ENCODE assay signal across 29 cellular contexts in the genomic region with DNA sequence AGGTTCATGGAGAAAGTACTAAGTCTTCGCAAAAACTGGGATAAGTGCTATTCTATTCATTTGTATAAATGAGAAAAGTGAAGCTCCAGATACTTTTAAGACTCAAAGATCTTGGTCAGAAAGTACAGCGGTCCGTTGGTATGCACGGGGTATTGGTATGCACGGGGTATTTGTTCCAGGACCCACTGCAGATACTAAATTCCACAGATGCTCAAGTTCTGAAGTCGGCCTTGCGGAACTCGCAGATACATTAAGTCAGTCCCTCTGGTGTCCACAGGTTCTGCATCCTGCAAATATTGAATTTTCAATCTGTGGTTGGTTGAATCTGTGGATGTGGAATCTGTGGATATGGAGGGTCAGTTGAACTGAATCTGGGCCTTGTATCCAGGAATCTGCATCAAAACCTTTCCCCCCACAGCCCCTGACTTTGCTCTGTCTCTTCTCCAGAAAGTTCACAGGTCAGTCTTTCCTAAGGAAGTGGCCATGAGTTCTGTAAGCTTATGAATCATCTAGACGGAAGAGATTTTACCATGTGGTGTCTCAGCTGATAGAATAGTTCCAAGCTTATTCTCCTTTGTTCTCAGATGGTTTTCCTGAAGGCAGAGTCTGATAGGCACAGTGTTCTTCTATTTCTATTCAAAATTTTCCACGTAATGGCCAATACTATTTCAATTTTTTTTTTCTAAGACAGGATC.
"Had no signal": no experiment of that assay in that cellular context is flagged by ENCODE, and none has a peak within 500 bp of the region (broad histone marks: within the 10 kb centered on the region; RNA-seq: fewer than 3 reads in every experiment).

No MANE protein-coding gene starts in this region.

- H3K4me1 Mint-ChIP-seq: activated naive CD4-positive, alpha-beta T cell treated with anti-CD3 and anti-CD28 coated beads, Interleukin-2, amount 50 U/mL, for 24 hours; T-helper 17 cell had no signal

- H3K9me3 Mint-ChIP-seq: activated naive CD4-positive, alpha-beta T cell treated with anti-CD3 and anti-CD28 coated beads, Interleukin-2, amount 50 U/mL, for 24 hours; activated T-helper 1 cell treated with anti-CD3 and anti-CD28 coated beads, Interleukin-12 subunit alpha, Interleukin-12 subunit beta, Interleukin-2, Interleukin-4 antibody, amounts not matched to agents 30 ng/mL and 10 ng/mL and 1 ng/mL, durations not matched to agents 14 hours and 24 hours and 36 hours had no signal

- H3K36me3 Mint-ChIP-seq: activated naive CD4-positive, alpha-beta T cell treated with anti-CD3 and anti-CD28 coated beads, Interleukin-2, amount 50 U/mL, for 24 hours; brain had no signal

- H3K27ac Mint-ChIP-seq: activated CD8-positive, alpha-beta T cell treated with anti-CD3 and anti-CD28 coated beads, Interleukin-2, amount 10 ng/mL, durations not matched to agents 7 days and 5 days; activated naive CD4-positive, alpha-beta T cell treated with anti-CD3 and anti-CD28 coated beads, Interleukin-2, amount 50 U/mL, for 24 hours; activated T-helper 1 cell treated with anti-CD3 and anti-CD28 coated beads, Interleukin-12 subunit alpha, Interleukin-12 subunit beta, Interleukin-2, Interleukin-4 antibody, amounts not matched to agents 30 ng/mL and 10 ng/mL and 1 ng/mL, durations not matched to agents 14 hours and 24 hours and 36 hours; T-helper 17 cell; WTC11 had no signal

- H3K4me3 Mint-ChIP-seq: activated CD8-positive, alpha-beta T cell treated with anti-CD3 and anti-CD28 coated beads, Interleukin-2, amount 10 ng/mL, durations not matched to agents 7 days and 5 days; activated naive CD4-positive, alpha-beta T cell treated with anti-CD3 and anti-CD28 coated beads, Interleukin-2, amount 50 U/mL, for 24 hours; activated T-helper 1 cell treated with anti-CD3 and anti-CD28 coated beads, Interleukin-12 subunit alpha, Interleukin-12 subunit beta, Interleukin-2, Interleukin-4 antibody, amounts not matched to agents 30 ng/mL and 10 ng/mL and 1 ng/mL, durations not matched to agents 14 hours and 24 hours and 36 hours; T-helper 17 cell; WTC11 had no signal

- DNase-seq: activated CD4-positive, alpha-beta T cell treated with anti-CD3 and anti-CD28 coated beads for 48 hours; activated CD4-positive, alpha-beta T cell treated with anti-CD3 and anti-CD28 coated beads, Interleukin-2, amount 50 U/mL, for 4 hours; activated CD4-positive, CD25-positive, alpha-beta regulatory T cell treated with anti-CD3 and anti-CD28 coated beads, Interleukin-2, amount 50 U/mL, for 72 hours; activated CD8-positive, alpha-beta memory T cell treated with anti-CD3 and anti-CD28 coated beads, Interleukin-2, amount 50 U/mL, for 48 hours; activated CD8-positive, alpha-beta T cell treated with anti-CD3 and anti-CD28 coated beads, Interleukin-2, amount 10 ng/mL, durations not matched to agents 7 days and 5 days; activated effector memory CD4-positive, alpha-beta T cell treated with Interleukin-2 at 50 U/mL for 16 hours; activated naive CD4-positive, alpha-beta T cell; activated T-cell treated with anti-CD3 and anti-CD28 coated beads, Interleukin-2, amount 50 U/mL, for 1 hour; aorta; Kasumi-1; KBM-7; MV-4-11; NCI-H1092 treated with DMSO at 0.1 percent for 48 hours; NCI-H1417 treated with DMSO at 0.1 percent for 48 hours; NCI-H1694; NCI-H2029; NCI-H345; NCI-H510A; NCI-H526 treated with DMSO at 0.1 percent for 48 hours; NCI-H82; NK-92 treated with Interleukin-12 subunit alpha and Interleukin-12 subunit beta, amount 100 ng/mL, for 24 hours; PC-3; SHP77 treated with DMSO at 0.1 percent for 48 hours; T-helper 17 cell; T-helper 9 cell had no signal
